ENCODE assay signal across 9 cellular contexts in the genomic region with DNA sequence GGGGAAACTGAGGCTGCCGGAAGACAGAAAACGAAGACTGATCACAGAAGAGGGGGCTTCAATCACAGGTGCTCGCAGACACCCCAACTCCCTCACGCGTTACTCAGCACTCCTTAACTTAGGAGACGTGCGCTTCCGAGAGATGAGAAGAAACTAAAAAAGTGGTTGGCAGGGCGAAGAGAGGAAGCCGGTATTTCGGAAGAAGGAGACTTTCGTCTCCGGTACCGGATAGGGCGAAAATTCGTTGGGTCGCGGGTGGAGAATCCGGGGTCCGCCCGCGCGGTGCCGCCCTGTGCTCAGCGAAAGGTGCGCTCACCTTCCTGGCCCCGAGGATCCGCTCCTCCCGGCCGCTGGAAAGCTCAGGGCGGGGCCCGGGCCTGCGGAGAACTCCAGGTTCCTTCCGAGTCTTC. TPM values are rescaled to one million over a fixed set of nuclear protein-coding genes. Genes with fewer than 3 reads are reported as not detected.
DNase-seq lines count a peak whose midpoint lies in the region; ATAC-seq and TF ChIP-seq lines count a peak whose summit lies in the region.
"Had no signal": no experiment of that assay in that cellular context is flagged by ENCODE, and none has a peak within 500 bp of the region (broad histone marks: within the 10 kb centered on the region; RNA-seq: fewer than 3 reads in every experiment).

No MANE protein-coding gene starts in this region.

- no peaks in the 10 kb centered on the region for H3K27me3 Mint-ChIP-seq in mesothelial cell of epicardium (ENCODE audit: low read depth)

- H3K4me1 Mint-ChIP-seq in mesothelial cell of epicardium = peaks cover 49% of the 10 kb centered on the region

- H3K36me3 ChIP-seq in left ventricle myocardium inferior (peaks cover 6% of the 10 kb centered on the region), aorta (ENCODE audit: control insufficient read depth in 1 of 2, insufficient read depth in 2 of 2, low read length in 1 of 2) (no peaks in the 10 kb centered on the region)

- ATAC-seq in aorta (ENCODE audit: low FRiP score) = no peak
- no peak for ATAC-seq in HG02610 (IDR thresholded peaks at IDR 0.05; ENCODE audit: unreplicated experiment)
- ATAC-seq in GM19395 (IDR thresholded peaks at IDR 0.05; ENCODE audit: unreplicated experiment) = no peak

- H3K36me3 Mint-ChIP-seq in mesothelial cell of epicardium = peaks cover 17% of the 10 kb centered on the region

- H3K9me3 ChIP-seq in left ventricle myocardium inferior (replicated peaks) (no peaks in the 10 kb centered on the region), aorta (ENCODE audit: control insufficient read depth, low read length) (no peaks in the 10 kb centered on the region)

- H3K27ac ChIP-seq in left ventricle myocardium inferior (replicated peaks) (peak overlapping the region; percentile 93), caudate nucleus (ENCODE audit: low read depth, low read length) (peak overlapping the region; percentile 16), aorta (ENCODE audit: low read depth in 1 of 2, low read length in 2 of 2) (peak overlapping the region; percentile 60 to 68)

- intact Hi-C loops in left ventricle myocardium inferior (cut with micrococcal nuclease) (no loop called here), cardiac septum (cut with DNase I) (loop anchor here (10.0 kb wide), 2 partner anchors 144 to 184 kb away; no protein-coding TSS in a partner anchor), aorta (cut with DNase I) (loop anchor here (5.0 to 10.0 kb wide), 7 partner anchors 86 to 674 kb away; no protein-coding TSS in a partner anchor)

- WGBS in aorta, 2 donors = 1 to 2% methylated on average over 34 of the region's 34 CpGs

- H3K4me3 Mint-ChIP-seq in mesothelial cell of epicardium = peak overlapping the region; percentile 85

- peaks cover 89% of the 10 kb centered on the region for H3K27me3 ChIP-seq in left ventricle myocardium inferior (ENCODE audit: low read depth)
- H3K27me3 ChIP-seq in aorta (ENCODE audit: control insufficient read depth in 1 of 2, insufficient read depth in 2 of 2, low read length in 1 of 2) = no peaks in the 10 kb centered on the region

- H3K4me1 ChIP-seq in left ventricle myocardium inferior (peaks cover 61% of the 10 kb centered on the region), aorta (ENCODE audit: control insufficient read depth in 1 of 2, insufficient read depth in 2 of 2, low read length in 2 of 2) (no peaks in the 10 kb centered on the region)

- DNase-seq in left ventricle myocardium inferior (no peak), cardiac septum (ENCODE audit: low spot score) (no peak), caudate nucleus (lab: John Stamatoyannopoulos, UW) (no peak), mesothelial cell of epicardium (ENCODE audit: low spot score in 2 of 2, unreplicated experiment in 2 of 2) (no peak), aorta (no peak), NCI-H345 (lab: John Stamatoyannopoulos, UW) (no peak)

- H3K4me3 ChIP-seq in left ventricle myocardium inferior = peak overlapping the region; percentile 77
- H3K4me3 ChIP-seq in aorta (ENCODE audit: low read length in 2 of 2) = peak overlapping the region; percentile 86 to 87

- TF ChIP-seq CTCF in left ventricle myocardium inferior (IDR thresholded peaks at IDR 0.05; ENCODE audit: borderline replicate concordance) (no peak), mesothelial cell of epicardium (IDR thresholded peaks at IDR 0.05; ENCODE audit: unreplicated experiment) (no peak)

- H3K9me3 Mint-ChIP-seq in mesothelial cell of epicardium = no peaks in the 10 kb centered on the region

- peak overlapping the region; percentile 99 for H3K27ac Mint-ChIP-seq in mesothelial cell of epicardium

RNA-seq across cellular contexts. Expression of gene TBX2, which starts 0.9 kb away (rescaled TPM):
- total RNA-seq in left ventricle myocardium inferior (8.2 TPM), cardiac septum (17.2 TPM), mesothelial cell of epicardium (164 to 176 TPM (median 173 TPM) in 3 replicates), aorta (10 to 100 TPM; 28.9 to 42.6 TPM)
- polyA plus RNA-seq in aorta = 100 to 1,000 TPM in 1 of 2 donors, 10 to 100 TPM in 1; 11.5 to 116 TPM

RNA-seq across cellular contexts. Expression of gene TBX4, which starts 53.5 kb away (rescaled TPM):
- total RNA-seq in left ventricle myocardium inferior (not detected), cardiac septum (0.05 TPM), mesothelial cell of epicardium (51.9 to 56.6 TPM (median 54.2 TPM) in 3 replicates), aorta (under 1 TPM; 0.23 to 0.27 TPM)
- not detected for polyA plus RNA-seq in aorta
- total RNA-seq: renal cortical epithelial cell had no signal

Comparison
In these comparisons a context has a peak if more than half of its experiments do, and no peak if none do; other contexts are left out.
1. H3K27ac ChIP-seq: peak in every context shown above with its lines; median percentile 93 in left ventricle myocardium inferior; 64 in aorta; 16 in caudate nucleus.
2. RNA of gene TBX4, which starts 53.5 kb away (total RNA-seq): 51.9 to 56.6 TPM in mesothelial cell of epicardium; 0.23 to 0.27 TPM in aorta, 0.05 TPM in cardiac septum (single experiment) and not detected in left ventricle myocardium inferior (single experiment); every median in the first group is over 10 times any median in the second.